Comparison of ENCODE assay signal across 9 cellular contexts in the genomic region with DNA sequence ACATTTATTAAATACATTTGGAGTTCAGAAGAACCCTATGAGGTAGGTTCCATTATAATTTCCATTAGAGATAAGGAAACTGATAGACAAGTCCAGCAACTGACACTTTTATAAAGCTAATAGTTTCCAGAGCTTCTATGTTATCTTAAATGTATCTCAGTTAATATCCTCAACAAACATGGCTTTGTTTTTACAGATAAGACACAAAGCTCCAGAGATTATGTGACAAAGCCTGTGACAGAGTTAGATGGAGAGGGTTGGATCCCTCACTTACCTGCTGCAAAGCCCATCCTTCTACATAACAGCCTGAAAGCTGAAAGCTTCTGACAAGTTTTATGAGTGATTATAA. TPM values are rescaled to one million over a fixed set of nuclear protein-coding genes. Genes with fewer than 3 reads are reported as not detected.
A peak's percentile ranks its signal among the peaks of the same experiment; 100 is the strongest.
DNase-seq lines count a peak whose midpoint lies in the region; ATAC-seq and TF ChIP-seq lines count a peak whose summit lies in the region.
"Had no signal": no experiment of that assay in that cellular context is flagged by ENCODE, and none has a peak within 500 bp of the region (broad histone marks: within the 10 kb centered on the region; RNA-seq: fewer than 3 reads in every experiment).

No MANE protein-coding gene starts in this region.

- H3K9me3 ChIP-seq in heart left ventricle, result no peaks in the 10 kb centered on the region
- no peaks in the 10 kb centered on the region for H3K9me3 ChIP-seq in right lobe of liver
- H3K9me3 ChIP-seq in vagina, result no peaks in the 10 kb centered on the region

- DNase-seq in heart left ventricle (no peak), Right ventricle myocardium superior (no peak), right lobe of liver (no peak), vagina (ENCODE audit: extremely low spot score in 2 of 2) (no peak), DMS79 (lab: John Stamatoyannopoulos, UW) (no peak)
- no peak for DNase-seq in activated naive CD8-positive, alpha-beta T cell treated with anti-CD3 and anti-CD28 coated beads, Interleukin-2, amount 50 U/mL, for 24 hours
- no peak for DNase-seq in stimulated activated naive CD4-positive, alpha-beta T cell (lab: John Stamatoyannopoulos, UW)
- no peak for DNase-seq in stimulated activated CD4-positive, alpha-beta T cell treated with anti-CD3 and anti-CD28 coated beads, Interleukin-4, amount 100 ng/mL, for 4 hours

- H3K9me3 Mint-ChIP-seq in activated naive CD8-positive, alpha-beta T cell treated with anti-CD3 and anti-CD28 coated beads, Interleukin-2, amount 50 U/mL, for 24 hours, result no peaks in the 10 kb centered on the region

- peak in 1 of 4 donors; percentile 4 for ATAC-seq in heart left ventricle
- ATAC-seq in Right ventricle myocardium superior (ENCODE audit: poor library complexity), result no peak
- ATAC-seq in activated naive CD8-positive, alpha-beta T cell treated with anti-CD3 and anti-CD28 coated beads, Interleukin-2, amount 50 U/mL, for 24 hours, result no peak
- no peak for ATAC-seq in right lobe of liver

- TF ChIP-seq POLR2A in heart left ventricle (IDR thresholded peaks at IDR 0.05) (no peak), right lobe of liver (IDR thresholded peaks at IDR 0.05) (no peak), vagina (IDR thresholded peaks at IDR 0.05) (no peak)

- H3K27me3 ChIP-seq in heart left ventricle, result no peaks in the 10 kb centered on the region
- no peaks in the 10 kb centered on the region for H3K27me3 ChIP-seq in right lobe of liver
- no peaks in the 10 kb centered on the region for H3K27me3 ChIP-seq in vagina

- H3K4me1 Mint-ChIP-seq in activated naive CD8-positive, alpha-beta T cell treated with anti-CD3 and anti-CD28 coated beads, Interleukin-2, amount 50 U/mL, for 24 hours, result peaks cover 21% of the 10 kb centered on the region

- peak overlapping the region; percentile 92 for H3K4me3 Mint-ChIP-seq in activated naive CD8-positive, alpha-beta T cell treated with anti-CD3 and anti-CD28 coated beads, Interleukin-2, amount 50 U/mL, for 24 hours

- peak overlapping the region; percentile 85 for H3K27ac Mint-ChIP-seq in activated naive CD8-positive, alpha-beta T cell treated with anti-CD3 and anti-CD28 coated beads, Interleukin-2, amount 50 U/mL, for 24 hours

- no peaks in the 10 kb centered on the region for H3K27me3 Mint-ChIP-seq in activated naive CD8-positive, alpha-beta T cell treated with anti-CD3 and anti-CD28 coated beads, Interleukin-2, amount 50 U/mL, for 24 hours

- H3K4me3 ChIP-seq in heart left ventricle (peak overlapping the region; percentile 65 to 94 (median 82)), right lobe of liver (peak overlapping the region; percentile 60 to 75 (median 73)), vagina (peak overlapping the region; percentile 75 to 85)

- intact Hi-C loops in heart left ventricle (cut with DNase I) (loop anchor here in 2 of 10 donors (2.0 to 5.0 kb wide), 2 partner anchors 60 to 94 kb away; a partner anchor contains a TSS), Right ventricle myocardium superior (cut with DNase I) (no loop called here), right lobe of liver (cut with DNase I) (no loop called here), vagina (cut with DNase I) (no loop called here)

- peaks cover 18% of the 10 kb centered on the region for H3K36me3 Mint-ChIP-seq in activated naive CD8-positive, alpha-beta T cell treated with anti-CD3 and anti-CD28 coated beads, Interleukin-2, amount 50 U/mL, for 24 hours (ENCODE audit: low read depth)

- H3K36me3 ChIP-seq in heart left ventricle (peaks cover 0 to 34% (median 26%) of the 10 kb centered on the region in 9 donors), right lobe of liver (peaks cover 0 to 7% (median 0%) of the 10 kb centered on the region in 4 donors), vagina (peaks cover 0 to 20% of the 10 kb centered on the region in 2 donors)

- H3K4me1 ChIP-seq in heart left ventricle (peaks cover 0 to 19% (median 9%) of the 10 kb centered on the region in 12 donors), right lobe of liver (peaks cover 0 to 13% (median 0%) of the 10 kb centered on the region in 4 donors), vagina (peaks cover 25% of the 10 kb centered on the region)

- H3K27ac ChIP-seq in heart left ventricle, result peak overlapping the region in 10 of 12 donors; percentile 63 to 86 (median 72)
- peak overlapping the region in 2 of 3 donors; percentile 32 to 39 for H3K27ac ChIP-seq in right lobe of liver
- peak overlapping the region; percentile 82 for H3K27ac ChIP-seq in vagina

- TF ChIP-seq CTCF in heart left ventricle (IDR thresholded peaks at IDR 0.05), result no peak
- TF ChIP-seq CTCF in right lobe of liver (IDR thresholded peaks at IDR 0.05), result no peak
- TF ChIP-seq CTCF in vagina (IDR thresholded peaks at IDR 0.05), result no peak

RNA-seq across cellular contexts. Expression of a gene that starts 0.5 kb away (rescaled TPM):
- total RNA-seq in heart left ventricle (10 to 100 TPM in 8 of 9 donors, 1 to 10 TPM in 1; 9.9 to 25.8 (median 18.1) TPM), Right ventricle myocardium superior (17.4 TPM), right lobe of liver (10 to 100 TPM; 11.0 to 17.7 (median 14.0) TPM), vagina (18.9 TPM)
- polyA plus RNA-seq in heart left ventricle, result 10 to 100 TPM in 1 of 2 donors, 1 to 10 TPM in 1; 4.5 to 17.3 TPM

RNA-seq across cellular contexts. Expression of a gene that starts 39.6 kb away (rescaled TPM):
- total RNA-seq in heart left ventricle (not detected), Right ventricle myocardium superior (not detected), right lobe of liver (not detected), vagina (not detected)
- not detected for polyA plus RNA-seq in heart left ventricle
- total RNA-seq: ureter had no signal
